Comparison of ENCODE assay signal across 8 cellular contexts in the genomic region with DNA sequence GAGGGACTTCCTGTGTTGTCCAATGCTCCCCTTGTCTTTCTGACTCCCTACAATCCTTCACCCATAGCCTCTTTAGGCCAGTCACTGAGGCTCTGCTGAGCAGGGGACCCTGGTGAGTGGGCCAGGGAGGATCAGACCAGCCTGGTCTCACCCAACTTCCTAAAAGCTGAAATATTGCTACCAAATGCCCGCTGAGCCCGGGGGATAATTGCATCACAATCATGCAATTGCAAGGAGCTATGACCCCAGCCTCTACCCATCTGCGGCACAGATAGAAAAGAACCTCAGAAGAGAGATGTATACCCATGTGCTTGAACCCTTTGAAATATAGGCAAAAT. TPM values are rescaled to one million over a fixed set of nuclear protein-coding genes. Genes with fewer than 3 reads are reported as not detected.
DNase-seq lines count a peak whose midpoint lies in the region; ATAC-seq and TF ChIP-seq lines count a peak whose summit lies in the region.

No MANE protein-coding gene starts in this region.

- ATAC-seq in heart right ventricle, result peak in 1 of 8 donors; percentile 1
- ATAC-seq in left ventricle myocardium superior, result no peak
- ATAC-seq in lung (ENCODE audit: insufficient read depth, low FRiP score), result no peak
- no peak for ATAC-seq in GM19452 (IDR thresholded peaks at IDR 0.05; ENCODE audit: unreplicated experiment)

- H3K36me3 ChIP-seq in heart right ventricle, result no peaks in the 10 kb centered on the region
- H3K36me3 ChIP-seq in lung (ENCODE audit: control insufficient read depth in 2 of 2, insufficient read depth in 2 of 2, low read length in 2 of 2), result no peaks in the 10 kb centered on the region
- no peaks in the 10 kb centered on the region for H3K36me3 ChIP-seq in uterus

- no peak for TF ChIP-seq POLR2A in uterus (IDR thresholded peaks at IDR 0.05)

- WGBS in heart right ventricle, 2 donors, result 88 to 93% methylated on average over 3 of the region's 3 CpGs
- WGBS in adipose tissue, 3 donors, result 60 to 94% (median 60%) methylated on average over 3 of the region's 3 CpGs
- 30 to 69% methylated on average over 3 of the region's 3 CpGs for WGBS in lung, 2 donors

- H3K4me1 ChIP-seq in heart right ventricle (peaks cover 9 to 82% (median 42%) of the 10 kb centered on the region in 9 donors), lung (ENCODE audit: control insufficient read depth in 2 of 2, insufficient read depth in 2 of 2, low read length in 2 of 2) (peaks cover 0 to 35% of the 10 kb centered on the region in 2 donors), uterus (no peaks in the 10 kb centered on the region)

- H3K27ac ChIP-seq in heart right ventricle, result peak overlapping the region; percentile 86 to 98 (median 96)
- H3K27ac ChIP-seq in adipose tissue (ENCODE audit: low read depth, low read length), result peak overlapping the region; percentile 87
- peak overlapping the region; percentile 86 to 99 for H3K27ac ChIP-seq in lung (ENCODE audit: low read depth in 1 of 2, low read length in 1 of 2)
- peak overlapping the region; percentile 94 for H3K27ac ChIP-seq in uterus

- no peaks in the 10 kb centered on the region for H3K27me3 ChIP-seq in heart right ventricle
- no peaks in the 10 kb centered on the region for H3K27me3 ChIP-seq in lung (ENCODE audit: control insufficient read depth, insufficient read depth)
- no peaks in the 10 kb centered on the region for H3K27me3 ChIP-seq in uterus

- H3K4me3 ChIP-seq in heart right ventricle (peak overlapping the region; percentile 57 to 88 (median 74)), lung (peak overlapping the region; percentile 55), uterus (peak overlapping the region; percentile 50 to 73)

- TF ChIP-seq CTCF in heart right ventricle (IDR thresholded peaks at IDR 0.05), result no peak
- no peak for TF ChIP-seq CTCF in lung (IDR thresholded peaks at IDR 0.05; ENCODE audit: control extremely low read depth, extremely low read depth)
- no peak for TF ChIP-seq CTCF in uterus (IDR thresholded peaks at IDR 0.05)

- DNase-seq in heart right ventricle (no peak), left ventricle myocardium superior (no peak), lung (ENCODE audit: low spot score) (no peak), uterus (no peak), head of caudate nucleus (no peak), A172 (ENCODE audit: low spot score) (no peak)

- H3K9me3 ChIP-seq in heart right ventricle (no peaks in the 10 kb centered on the region), lung (ENCODE audit: control insufficient read depth in 2 of 2, insufficient read depth in 1 of 2, low read length in 1 of 2) (no peaks in the 10 kb centered on the region), uterus (no peaks in the 10 kb centered on the region)

- intact Hi-C loops in heart right ventricle (cut with DNase I) (loop anchor here in 2 of 10 donors (5.0 to 10.0 kb wide), 2 partner anchors 35 to 188 kb away; a partner anchor contains a TSS), left ventricle myocardium superior (cut with micrococcal nuclease) (no loop called here), uterus (cut with DNase I; ENCODE audit: low total_unique reads) (no loop called here), head of caudate nucleus (cut with DNase I) (no loop called here)

RNA-seq across cellular contexts. Expression of a gene that starts 3.7 kb away (rescaled TPM):
- 100 to 1,000 TPM in 1 of 10 donors, 10 to 100 TPM in 9; 45.6 to 123 (median 58.4) TPM for total RNA-seq in heart right ventricle
- 10 to 100 TPM; 20.3 to 58.2 TPM for polyA plus RNA-seq in heart right ventricle
- 69.2 TPM for total RNA-seq in left ventricle myocardium superior
- 10 to 100 TPM; 36.7 to 67.8 (median 41.8) TPM for polyA plus RNA-seq in adipose tissue
- 100 to 1,000 TPM in 1 of 2 donors, 10 to 100 TPM in 1; 89.3 to 128 TPM for total RNA-seq in lung
- 10 to 100 TPM; 56.2 to 72.8 TPM for polyA plus RNA-seq in lung
- total RNA-seq in uterus, result 100 to 1,000 TPM in 3 of 4 donors, 10 to 100 TPM in 1; 65.9 to 197 (median 123) TPM
- total RNA-seq in A172 (2014; rRNA removed; shearing (Covaris generic)), result 60.7 and 66.5 TPM in 2 replicates
